8 cellular contexts compared by ENCODE assay signal in genomic region chr3:64023187-64023860, GRCh38. TPM values are rescaled to one million over a fixed set of nuclear protein-coding genes. Genes with fewer than 3 reads are reported as not detected.
DNase-seq lines count a peak whose midpoint lies in the region; ATAC-seq and TF ChIP-seq lines count a peak whose summit lies in the region.

PSMD6 (minus strand) TSS chr3:64023494; CDS start chr3:64023419, 75 bp downstream.

- ATAC-seq in gastroesophageal sphincter = peak; percentile 97

- TF ChIP-seq POLR2A in gastroesophageal sphincter (IDR thresholded peaks at IDR 0.05) = peak in 1 of 2 donors; percentile 41

- H3K36me3 ChIP-seq in SJSA1 (peaks cover 48% of the 10 kb centered on the region), gastroesophageal sphincter (peaks cover 4 to 32% of the 10 kb centered on the region in 2 donors), neutrophil (peaks cover 30% of the 10 kb centered on the region)

- H3K27ac ChIP-seq in SJSA1 (peak within 1 kb of the TSS; percentile 68), gastroesophageal sphincter (peak within 1 kb of the TSS; percentile 54 to 90 (median 88)), neutrophil (peak within 1 kb of the TSS; percentile 91)

- H3K4me3 ChIP-seq in LNCaP clone FGC (ENCODE audit: low read depth, low read length) = peak within 1 kb of the TSS; percentile 96
- peak within 1 kb of the TSS; percentile 83 for H3K4me3 ChIP-seq in SJSA1
- peak within 1 kb of the TSS; percentile 79 to 88 for H3K4me3 ChIP-seq in gastroesophageal sphincter
- H3K4me3 ChIP-seq in neutrophil (ENCODE audit: low read depth in 1 of 2, low read length in 1 of 2) = peak within 1 kb of the TSS; percentile 64 to 86

- H3K4me1 ChIP-seq in SJSA1 (replicated peaks) (peaks cover 7% of the 10 kb centered on the region), gastroesophageal sphincter (peaks cover 7 to 39% (median 11%) of the 10 kb centered on the region in 3 donors), neutrophil (ENCODE audit: control insufficient read depth in 1 of 2, insufficient read depth in 1 of 2, low read depth in 1 of 2, low read length in 1 of 2) (peaks cover 15 to 25% of the 10 kb centered on the region in 2 experiments)

- TF ChIP-seq CTCF in LNCaP clone FGC (IDR thresholded peaks at IDR 0.05; ENCODE audit: control insufficient read depth, extremely low read depth, insufficient read depth) (peak; percentile 100), gastroesophageal sphincter (IDR thresholded peaks at IDR 0.05) (peak; percentile 98 to 100 (median 99)), neutrophil (IDR thresholded peaks at IDR 0.05) (peak; percentile 96)

- DNase-seq in GM03348 (ENCODE audit: low spot score) (peak; percentile 96), H4 (ENCODE audit: low spot score) (peak; percentile 55), LNCaP clone FGC (ENCODE audit: low read depth) (peak; percentile 58), SJSA1 (ENCODE audit: low read depth in 1 of 2, low spot score in 2 of 2) (peak; percentile 84 to 87), superior temporal gyrus (ENCODE audit: extremely low spot score) (peak; percentile 84)
- DNase-seq in activated naive CD4-positive, alpha-beta T cell treated with Interleukin-2 at 50 U/mL for 16 hours = peak; percentile 95

- 3 to 26% methylated on average over 3 to 14 of the region's 59 CpGs for WGBS in gastroesophageal sphincter (ENCODE audit: low coverage in 1 of 2), 2 donors

- H3K27me3 ChIP-seq in SJSA1 (replicated peaks) (no peaks in the 10 kb centered on the region), gastroesophageal sphincter (no peaks in the 10 kb centered on the region), neutrophil (peaks cover 17% of the 10 kb centered on the region)

- no peaks in the 10 kb centered on the region for H3K9me3 ChIP-seq in SJSA1 (replicated peaks)
- H3K9me3 ChIP-seq in gastroesophageal sphincter = no peaks in the 10 kb centered on the region
- H3K9me3 ChIP-seq in neutrophil = no peaks in the 10 kb centered on the region

- no peak for TF ChIP-seq EP300 in gastroesophageal sphincter (IDR thresholded peaks at IDR 0.05)

RNA-seq across cellular contexts. Expression of gene PSMD6, which starts in this region (rescaled TPM):
- total RNA-seq in H4 (2014; rRNA removed; shearing (Covaris generic)) = 102 and 104 TPM in 2 replicates
- 135 and 139 TPM in 2 replicates for total RNA-seq in SJSA1 (2014; rRNA removed; shearing (Covaris generic))
- total RNA-seq in gastroesophageal sphincter = 10 to 100 TPM; 73.1 to 97.4 (median 79.5) TPM

Comparison
In these comparisons a context has a peak if more than half of its experiments do, and no peak if none do; other contexts are left out.
1. Peak in every context shown above with its lines: DNase-seq, ATAC-seq, H3K4me3 ChIP-seq and H3K27ac ChIP-seq.